ENCODE assay signal across 15 cellular contexts in the genomic region with DNA sequence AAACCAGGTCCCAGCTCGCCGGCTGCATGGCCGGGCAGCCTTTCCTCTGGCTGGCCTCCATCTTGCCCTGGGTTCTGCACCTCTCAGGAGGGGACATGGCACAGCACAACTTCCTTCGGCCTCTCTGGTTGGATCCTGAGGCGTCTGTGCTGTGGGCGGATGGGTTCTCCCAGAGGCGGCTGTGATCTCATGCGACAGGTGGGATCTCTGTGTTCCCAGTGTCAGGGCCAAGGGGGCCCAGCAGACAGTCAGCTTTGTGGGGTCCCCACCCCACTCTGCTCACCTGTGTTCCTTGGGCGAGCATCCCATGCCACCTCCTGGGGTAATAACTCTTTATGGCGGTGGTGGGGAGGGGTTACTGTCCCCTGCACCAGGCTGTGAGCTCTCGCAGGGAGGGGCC. TPM values are rescaled to one million over a fixed set of nuclear protein-coding genes. Genes with fewer than 3 reads are reported as not detected.
"Had no signal": no experiment of that assay in that cellular context is flagged by ENCODE, and none has a peak within 500 bp of the region (broad histone marks: within the 10 kb centered on the region; RNA-seq: fewer than 3 reads in every experiment).

No MANE protein-coding gene starts in this region.

- H3K36me3 ChIP-seq: gastroesophageal sphincter, heart left ventricle, tibial artery had no signal

- H3K27ac ChIP-seq: gastroesophageal sphincter, heart left ventricle, tibial artery, VCaP had no signal

- H3K4me3 ChIP-seq: gastroesophageal sphincter, heart left ventricle, tibial artery had no signal

- H3K4me1 ChIP-seq: heart left ventricle had no signal

- ATAC-seq: gastroesophageal sphincter; stimulated activated naive B cell treated with anti-CD40 and anti-IgM and Interleukin-4, amounts not matched to agents 10 μg/mL and 1 μg/mL and 100 μg/mL, for 72 hours had no signal

- H3K9me3 ChIP-seq: gastroesophageal sphincter, heart left ventricle, tibial artery had no signal

- DNase-seq: activated CD4-positive, alpha-beta T cell treated with anti-CD3 and anti-CD28 coated beads for 1 hour; activated CD4-positive, alpha-beta T cell treated with anti-CD3 and anti-CD28 coated beads, Interleukin-2, amount 50 U/mL, for 4 hours; activated gamma-delta T cell treated with Interleukin-2 at 50 U/mL for 16 hours; activated naive CD8-positive, alpha-beta T cell treated with anti-CD3 and anti-CD28 coated beads for 36 hours; anterior cingulate cortex; cortex of kidney; effector CD4-positive, alpha-beta T cell; heart left ventricle; nucleus accumbens; retina; stimulated activated naive B cell treated with anti-CD40 and anti-IgM and Interleukin-4, amounts not matched to agents 10 μg/mL and 1 μg/mL and 100 μg/mL, for 72 hours; T-helper 2 cell; tibial artery had no signal

RNA-seq across cellular contexts. Expression of a gene that starts 35.8 kb away (rescaled TPM):
- total RNA-seq: activated naive CD8-positive, alpha-beta T cell treated with anti-CD3 and anti-CD28 coated beads for 36 hours had no signal
